12 cellular contexts compared by ENCODE assay signal in genomic region chr2:61181382-61182058, GRCh38. TPM values are rescaled to one million over a fixed set of nuclear protein-coding genes. Genes with fewer than 3 reads are reported as not detected.
DNase-seq lines count a peak whose midpoint lies in the region; ATAC-seq and TF ChIP-seq lines count a peak whose summit lies in the region.
"Had no signal": no experiment of that assay in that cellular context is flagged by ENCODE, and none has a peak within 500 bp of the region (broad histone marks: within the 10 kb centered on the region; RNA-seq: fewer than 3 reads in every experiment).

No MANE protein-coding gene starts in this region.

- intact Hi-C loops in CD4-positive, alpha-beta T cell (cut with DNase I, micrococcal nuclease) = loop anchor here in 1 of 2 experiments (5.0 kb wide), 1 partner anchor 676 kb away; no protein-coding TSS in a partner anchor

- H4K91ac ChIP-seq in trophoblast cell (ENCODE audit: low read depth, low read length) = no peak overlapping the region

- DNase-seq in CD4-positive, alpha-beta T cell = no peak
- DNase-seq in LHCN-M2 (ENCODE audit: low read depth) (peak; percentile 8), choroid plexus epithelial cell (ENCODE audit: low read depth) (peak; percentile 22), trophoblast cell (no peak), SHP77 treated with DMSO at 0.1 percent for 48 hours (lab: John Stamatoyannopoulos, UW) (no peak), retina (no peak)
- DNase-seq: NCI-H2171 treated with DMSO at 0.1 percent for 48 hours; small intestine; stimulated activated CD8-positive, alpha-beta memory T cell treated with anti-CD3 and anti-CD28 coated beads, Interleukin-4, amount 100 ng/mL, for 48 hours had no signal

- no peak overlapping the region for H2BK120ac ChIP-seq in trophoblast cell (ENCODE audit: insufficient read depth, low read length, poor library complexity)

- peaks cover 81% of the 10 kb centered on the region for H3K4me1 Mint-ChIP-seq in CD4-positive, alpha-beta T cell (ENCODE audit: low read depth)
- peaks cover 60% of the 10 kb centered on the region for H3K4me1 Mint-ChIP-seq in nephron

- H2AFZ ChIP-seq in trophoblast cell (ENCODE audit: insufficient read depth, low read length, poor library complexity) = no peak overlapping the region

- CTCF ChIA-PET in CD4-positive, alpha-beta T cell (lab: Charles Lee) = no interaction called here

- H3K9ac ChIP-seq in trophoblast cell (ENCODE audit: low read length) = no peak overlapping the region

- no peak for ATAC-seq in CD4-positive, alpha-beta T cell (ENCODE audit: poor library complexity)
- ATAC-seq in HG03045 (IDR thresholded peaks at IDR 0.05; ENCODE audit: unreplicated experiment) = no peak
- ATAC-seq: K562 had no signal

- peak overlapping the region; percentile 86 for H3K27ac Mint-ChIP-seq in CD4-positive, alpha-beta T cell
- peak overlapping the region; percentile 67 to 90 (median 69) for H3K27ac Mint-ChIP-seq in nephron

- H4K8ac ChIP-seq in trophoblast cell (ENCODE audit: low read depth, low read length) = no peak overlapping the region

- H4K12ac ChIP-seq in trophoblast cell (ENCODE audit: low read depth, low read length) = no peak overlapping the region

- H3K4me2 ChIP-seq in trophoblast cell (ENCODE audit: low read length) = no peak overlapping the region

- H3K4me1 ChIP-seq in trophoblast cell (ENCODE audit: control insufficient read depth in 1 of 2, insufficient read depth in 2 of 2, low read length in 2 of 2) = peaks cover 19 to 23% of the 10 kb centered on the region in 2 experiments

- H3K9me3 Mint-ChIP-seq in CD4-positive, alpha-beta T cell = no peaks in the 10 kb centered on the region
- H3K9me3 Mint-ChIP-seq in nephron = no peaks in the 10 kb centered on the region

- no peaks in the 10 kb centered on the region for H3K27me3 Mint-ChIP-seq in CD4-positive, alpha-beta T cell
- H3K27me3 Mint-ChIP-seq in nephron (ENCODE audit: low read depth) = no peaks in the 10 kb centered on the region

- H2BK5ac ChIP-seq in trophoblast cell (ENCODE audit: low read depth, low read length, poor library complexity) = no peak overlapping the region

- H3K36me3 Mint-ChIP-seq in CD4-positive, alpha-beta T cell (ENCODE audit: low read depth) = peaks cover 85% of the 10 kb centered on the region
- H3K36me3 Mint-ChIP-seq in nephron (ENCODE audit: low read depth) = peaks cover 60% of the 10 kb centered on the region

- no CpG with 5 or more reads among the region's 10 CpGs for WGBS in trophoblast cell (ENCODE audit: extremely low coverage, insufficient coverage, insufficient read length)

- H3K4me3 ChIP-seq in choroid plexus epithelial cell (ENCODE audit: low read depth, low read length) (no peak overlapping the region), trophoblast cell (ENCODE audit: low read depth, low read length) (no peak overlapping the region)
- H3K4me3 ChIP-seq: K562 had no signal

- H2BK12ac ChIP-seq in trophoblast cell (ENCODE audit: low read length) = no peak overlapping the region

- no peak overlapping the region for H3K14ac ChIP-seq in trophoblast cell (ENCODE audit: low read length)

- H3K4ac ChIP-seq in trophoblast cell (ENCODE audit: low read depth, low read length) = no peak overlapping the region

- no peak overlapping the region for H2AK5ac ChIP-seq in trophoblast cell (ENCODE audit: low read length)

- peaks cover 11% of the 10 kb centered on the region for H3K79me2 ChIP-seq in trophoblast cell (ENCODE audit: control insufficient read depth, insufficient read depth, low read length, poor library complexity)

- peaks cover 12% of the 10 kb centered on the region for H3K79me1 ChIP-seq in trophoblast cell (ENCODE audit: low read length)

- H3K36me3 ChIP-seq in trophoblast cell (ENCODE audit: control insufficient read depth in 1 of 2, insufficient read depth in 2 of 2, low read length in 2 of 2) = peaks cover 17 to 38% of the 10 kb centered on the region in 2 experiments

- H3K9me3 ChIP-seq in CD4-positive, alpha-beta T cell (ENCODE audit: control insufficient read depth, low read length) = no peaks in the 10 kb centered on the region
- no peaks in the 10 kb centered on the region for H3K9me3 ChIP-seq in trophoblast cell (ENCODE audit: insufficient read depth, low read depth, low read length)

- no peak overlapping the region for H3K27ac ChIP-seq in CD4-positive, alpha-beta T cell (ENCODE audit: low read depth, low read length)
- no peak overlapping the region for H3K27ac ChIP-seq in trophoblast cell (ENCODE audit: low read depth, low read length)

- no peaks in the 10 kb centered on the region for H3K27me3 ChIP-seq in CD4-positive, alpha-beta T cell (ENCODE audit: control insufficient read depth, insufficient read depth, low read length)
- no peaks in the 10 kb centered on the region for H3K27me3 ChIP-seq in trophoblast cell (ENCODE audit: insufficient read depth, low read length)

- no peak for TF ChIP-seq CTCF in CD4-positive, alpha-beta T cell (IDR thresholded peaks at IDR 0.05)
- TF ChIP-seq CTCF in choroid plexus epithelial cell (conservative IDR thresholded peaks at IDR 0.05; ENCODE audit: low read depth, low read length) (peak; percentile 5), nephron (IDR thresholded peaks at IDR 0.05; ENCODE audit: unreplicated experiment in 3 of 3) (no peak)

- POLR2A ChIA-PET in CD4-positive, alpha-beta T cell (lab: Charles Lee) = interaction anchor here (1.0 kb wide), 1 partner anchor 672 kb away, joined by 3 read pairs; the partner anchor contains the start of gene FAM161A

- H3K23ac ChIP-seq in trophoblast cell (ENCODE audit: low read length) = no peak overlapping the region

- no peak overlapping the region for H3K18ac ChIP-seq in trophoblast cell (ENCODE audit: low read length)

- peak overlapping the region; percentile 27 for H3K4me3 Mint-ChIP-seq in CD4-positive, alpha-beta T cell
- H3K4me3 Mint-ChIP-seq in nephron = peak overlapping the region; percentile 41 to 81 (median 74)

RNA-seq across cellular contexts. Expression of gene C2orf74, which starts 19.5 kb away (rescaled TPM):
- total RNA-seq in CD4-positive, alpha-beta T cell = 1 to 10 TPM; 1.7 to 2.0 TPM
- 19.7 and 31.6 TPM in 2 replicates for total RNA-seq in LHCN-M2 (2014; rRNA removed)
- polyA plus RNA-seq in LHCN-M2 (2012) = 25.0 TPM
- 19.5 and 20.7 TPM in 2 replicates for polyA plus RNA-seq in trophoblast cell (2013)
- total RNA-seq: K562 had no signal
- polyA plus RNA-seq: K562 had no signal

Comparison
In these comparisons a context has a peak if more than half of its experiments do, and no peak if none do; other contexts are left out.
1. DNase-seq: peak in LHCN-M2 (single experiment) and choroid plexus epithelial cell (single experiment); none in CD4-positive, alpha-beta T cell (0 of 10), trophoblast cell (0 of 2), SHP77 treated with DMSO at 0.1 percent for 48 hours (single experiment) and retina (single experiment).